23 cellular contexts compared by ENCODE assay signal in genomic region chr3:126442099-126442848, GRCh38. TPM values are rescaled to one million over a fixed set of nuclear protein-coding genes. Genes with fewer than 3 reads are reported as not detected.
A peak's percentile ranks its signal among the peaks of the same experiment; 100 is the strongest.
DNase-seq lines count a peak whose midpoint lies in the region; ATAC-seq and TF ChIP-seq lines count a peak whose summit lies in the region.
"Had no signal": no experiment of that assay in that cellular context is flagged by ENCODE, and none has a peak within 500 bp of the region (broad histone marks: within the 10 kb centered on the region; RNA-seq: fewer than 3 reads in every experiment).

No MANE protein-coding gene starts in this region.

- no peaks in the 10 kb centered on the region for H3K9me3 ChIP-seq in left ventricle myocardium inferior (replicated peaks)
- H3K9me3 ChIP-seq: vagina had no signal

- intact Hi-C loops in dorsolateral prefrontal cortex (cut with DNase I) (no loop called here), left ventricle myocardium inferior (cut with micrococcal nuclease) (no loop called here)

- peaks cover 44% of the 10 kb centered on the region for H3K36me3 ChIP-seq in left ventricle myocardium inferior

- H3K4me3 Mint-ChIP-seq in osteocyte (ENCODE audit: unreplicated experiment), result no peak overlapping the region
- H3K4me3 Mint-ChIP-seq: activated CD8-positive, alpha-beta T cell treated with anti-CD3 and anti-CD28 coated beads for 36 hours; activated naive CD8-positive, alpha-beta T cell treated with anti-CD3 and anti-CD28 coated beads, Interleukin-2, amount 50 U/mL, for 24 hours; CD4-positive, alpha-beta memory T cell had no signal

- H3K9me3 Mint-ChIP-seq in osteocyte (ENCODE audit: unreplicated experiment), result no peaks in the 10 kb centered on the region
- H3K9me3 Mint-ChIP-seq: activated CD8-positive, alpha-beta T cell treated with anti-CD3 and anti-CD28 coated beads for 36 hours; activated naive CD8-positive, alpha-beta T cell treated with anti-CD3 and anti-CD28 coated beads, Interleukin-2, amount 50 U/mL, for 24 hours; CD4-positive, alpha-beta memory T cell had no signal

- peaks cover 9% of the 10 kb centered on the region for H3K36me3 Mint-ChIP-seq in osteocyte (ENCODE audit: unreplicated experiment)

- peaks cover 19% of the 10 kb centered on the region for H3K4me1 ChIP-seq in left ventricle myocardium inferior
- H3K4me1 ChIP-seq: vagina had no signal

- ATAC-seq in omental fat pad (ENCODE audit: low FRiP score), result no peak
- ATAC-seq in HG03378 (IDR thresholded peaks at IDR 0.05; ENCODE audit: unreplicated experiment), result no peak
- ATAC-seq: activated CD4-positive, CD25-positive, alpha-beta regulatory T cell treated with anti-CD3 and anti-CD28 coated beads, Interleukin-2, amount 50 U/mL, for 24 hours; activated CD8-positive, alpha-beta T cell treated with anti-CD3 and anti-CD28 coated beads for 36 hours; activated naive CD8-positive, alpha-beta T cell treated with anti-CD3 and anti-CD28 coated beads, Interleukin-2, amount 50 U/mL, for 24 hours had no signal

- no peak overlapping the region for H3K27ac Mint-ChIP-seq in osteocyte (ENCODE audit: unreplicated experiment)
- H3K27ac Mint-ChIP-seq: activated CD8-positive, alpha-beta T cell treated with anti-CD3 and anti-CD28 coated beads for 36 hours; activated naive CD8-positive, alpha-beta T cell treated with anti-CD3 and anti-CD28 coated beads, Interleukin-2, amount 50 U/mL, for 24 hours had no signal

- peak overlapping the region in 2 of 59 donors; percentile 2 to 18 for H3K27ac ChIP-seq in dorsolateral prefrontal cortex
- H3K27ac ChIP-seq in left ventricle myocardium inferior (replicated peaks), result no peak overlapping the region
- H3K27ac ChIP-seq: vagina had no signal

- TF ChIP-seq CTCF in dorsolateral prefrontal cortex (IDR thresholded peaks at IDR 0.05 in 54 of 56, conservative IDR thresholded peaks at IDR 0.05 in 2 of 56; ENCODE audit: low read depth in 1 of 56, partially characterized antibody in 56 of 56) (peak in 2 of 56 donors; percentile 9 to 10), left ventricle myocardium inferior (IDR thresholded peaks at IDR 0.05; ENCODE audit: borderline replicate concordance) (no peak), osteocyte (IDR thresholded peaks at IDR 0.05) (no peak), omental fat pad (IDR thresholded peaks at IDR 0.05) (no peak)

- H3K27me3 Mint-ChIP-seq in osteocyte (ENCODE audit: unreplicated experiment), result no peaks in the 10 kb centered on the region
- H3K27me3 Mint-ChIP-seq: activated CD8-positive, alpha-beta T cell treated with anti-CD3 and anti-CD28 coated beads for 36 hours; activated naive CD8-positive, alpha-beta T cell treated with anti-CD3 and anti-CD28 coated beads, Interleukin-2, amount 50 U/mL, for 24 hours; CD4-positive, alpha-beta memory T cell had no signal

- DNase-seq in dorsolateral prefrontal cortex, result peak in 8 of 10 donors; percentile 42 to 80 (median 63)
- peak; percentile 64 for DNase-seq in left ventricle myocardium inferior
- peak; percentile 48 for DNase-seq in osteocyte (ENCODE audit: extremely low spot score, unreplicated experiment)
- no peak for DNase-seq in omental fat pad (ENCODE audit: low spot score)
- DNase-seq in NCI-H510A treated with DMSO at 0.1 percent for 48 hours (lab: John Stamatoyannopoulos, UW), result no peak
- DNase-seq in NCI-H524 treated with DMSO at 0.1 percent for 48 hours (lab: John Stamatoyannopoulos, UW), result no peak
- DNase-seq: activated CD8-positive, alpha-beta T cell treated with anti-CD3 and anti-CD28 coated beads for 36 hours; activated gamma-delta T cell; activated naive CD8-positive, alpha-beta T cell treated with anti-CD3 and anti-CD28 coated beads, Interleukin-2, amount 50 U/mL, for 24 hours; activated T-cell treated with anti-CD3 and anti-CD28 coated beads for 4 hours; CD4-positive, alpha-beta memory T cell; DMS153; hippocampal formation; NCI-H1417 treated with DMSO at 0.1 percent for 48 hours; NCI-H2171; NCI-H69; T-helper 9 cell had no signal

- no peaks in the 10 kb centered on the region for H3K27me3 ChIP-seq in dorsolateral prefrontal cortex
- no peaks in the 10 kb centered on the region for H3K27me3 ChIP-seq in left ventricle myocardium inferior (ENCODE audit: low read depth)
- H3K27me3 ChIP-seq: vagina had no signal

- H3K4me3 ChIP-seq in dorsolateral prefrontal cortex, result no peak overlapping the region
- H3K4me3 ChIP-seq in left ventricle myocardium inferior, result no peak overlapping the region
- H3K4me3 ChIP-seq: lung, vagina had no signal

- H3K4me1 Mint-ChIP-seq in osteocyte (ENCODE audit: unreplicated experiment), result peaks cover 5% of the 10 kb centered on the region
- H3K4me1 Mint-ChIP-seq: activated naive CD8-positive, alpha-beta T cell treated with anti-CD3 and anti-CD28 coated beads, Interleukin-2, amount 50 U/mL, for 24 hours had no signal

RNA-seq across cellular contexts. Expression of gene ZXDC, which starts 33.4 kb away (rescaled TPM):
- total RNA-seq in dorsolateral prefrontal cortex, result 10 to 100 TPM; 28.6 to 58.7 (median 41.4) TPM
- total RNA-seq in left ventricle myocardium inferior, result 15.6 TPM
- total RNA-seq in osteocyte, result 30.7 and 31.8 TPM in 2 replicates
- total RNA-seq in omental fat pad, result 10 to 100 TPM; 22.7 to 47.0 (median 27.9) TPM

RNA-seq across cellular contexts. Expression of gene CFAP100, which starts 47.6 kb away (rescaled TPM):
- total RNA-seq in dorsolateral prefrontal cortex (1 to 10 TPM in 102 of 120 experiments, under 1 TPM in 11, not detected in 7; 0.29 to 7.9 (median 2.4) TPM), left ventricle myocardium inferior (not detected), osteocyte (not detected in 2 replicates), omental fat pad (not detected)
- total RNA-seq: activated CD8-positive, alpha-beta T cell treated with anti-CD3 and anti-CD28 coated beads for 36 hours; CD4-positive, alpha-beta memory T cell; MCF 10A; osteoblast; vagina had no signal

Comparison
In these comparisons a context has a peak if more than half of its experiments do, and no peak if none do; other contexts are left out.
1. DNase-seq: peak in dorsolateral prefrontal cortex (8 of 10), left ventricle myocardium inferior (single experiment) and osteocyte (single experiment); none in omental fat pad (single experiment), NCI-H510A treated with DMSO at 0.1 percent for 48 hours (single experiment) and NCI-H524 treated with DMSO at 0.1 percent for 48 hours (single experiment).